In the genomic region with DNA sequence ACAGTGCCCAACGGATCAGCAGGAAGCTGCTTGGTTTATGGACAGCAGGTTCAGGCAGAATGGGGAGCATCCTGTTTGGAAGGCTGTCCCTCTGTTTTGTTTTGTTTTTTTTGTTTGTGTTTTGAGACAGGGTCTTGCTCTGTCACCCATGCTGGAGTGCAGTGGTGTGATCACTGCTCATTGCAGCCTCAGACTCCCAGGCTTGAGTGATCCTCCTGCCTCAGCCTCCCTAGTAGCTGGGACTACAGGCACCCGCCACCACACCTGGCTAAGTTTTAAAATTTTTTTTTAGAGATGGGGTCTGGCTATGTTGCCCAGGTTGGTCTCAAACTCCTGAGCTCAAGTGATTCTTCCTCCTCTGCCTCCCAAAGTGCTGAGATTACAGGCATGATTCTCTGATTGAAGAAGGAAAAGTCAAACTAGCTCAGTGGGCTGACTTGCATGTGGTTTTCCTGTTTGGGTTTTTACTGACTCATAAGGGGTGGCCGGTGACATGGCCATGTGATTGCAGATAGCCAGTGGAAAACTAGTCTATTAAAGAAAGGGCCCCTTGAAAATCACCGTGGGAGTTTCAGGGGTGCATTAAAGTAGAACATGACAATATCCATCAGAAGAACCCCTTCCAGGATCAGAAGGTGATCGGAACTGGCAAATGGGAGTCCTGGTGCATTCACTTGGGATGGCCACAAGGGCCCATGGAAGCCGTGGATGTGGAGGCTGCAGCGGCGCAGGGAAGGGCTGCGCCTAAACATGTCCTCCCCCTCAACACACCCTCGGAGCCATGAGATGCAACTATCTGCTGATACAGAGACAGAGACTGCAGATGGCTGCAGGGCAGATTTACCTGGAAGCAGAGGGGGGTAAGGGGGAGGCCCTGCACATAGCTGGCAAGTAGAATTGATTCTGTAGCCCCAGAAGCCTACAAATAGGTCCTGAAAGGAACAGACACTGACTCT, we compare ENCODE assay signal across 12 cellular contexts. TPM values are rescaled to one million over a fixed set of nuclear protein-coding genes. Genes with fewer than 3 reads are reported as not detected.
DNase-seq lines count a peak whose midpoint lies in the region; ATAC-seq lines count a peak whose summit lies in the region.
"Had no signal": no experiment of that assay in that cellular context is flagged by ENCODE, and none has a peak within 500 bp of the region (broad histone marks: within the 10 kb centered on the region; RNA-seq: fewer than 3 reads in every experiment).

No MANE protein-coding gene starts in this region.

- H3K4me3 ChIP-seq in MG63 = no peak overlapping the region
- H3K4me3 ChIP-seq: SK-N-MC, skin epidermis had no signal

- H3K4me1 Mint-ChIP-seq in activated CD4-positive, alpha-beta T cell treated with anti-CD3 and anti-CD28 coated beads for 36 hours = peaks cover 6% of the 10 kb centered on the region
- H3K4me1 Mint-ChIP-seq in central memory CD8-positive, alpha-beta T cell = peaks cover 18% of the 10 kb centered on the region
- H3K4me1 Mint-ChIP-seq in stimulated activated memory B cell treated with anti-CD40 and anti-IgM and Interleukin-4, amounts not matched to agents 10 μg/mL and 1 μg/mL and 100 μg/mL, for 72 hours = peaks cover 12% of the 10 kb centered on the region

- POLR2A ChIA-PET in activated CD4-positive, alpha-beta T cell treated with anti-CD3 and anti-CD28 coated beads for 36 hours (lab: Charles Lee) = no interaction called here

- no peak for DNase-seq in activated CD4-positive, alpha-beta T cell treated with anti-CD3 and anti-CD28 coated beads for 36 hours
- no peak for DNase-seq in activated CD4-positive, alpha-beta T cell treated with anti-CD3 and anti-CD28 coated beads for 4 hours
- DNase-seq in central memory CD8-positive, alpha-beta T cell (ENCODE audit: low spot score in 2 of 2) = no peak
- DNase-seq in MG63 (no peak), NCI-H1105 treated with DMSO at 0.1 percent for 48 hours (lab: John Stamatoyannopoulos, UW) (no peak)
- no peak for DNase-seq in effector CD4-positive, alpha-beta T cell
- DNase-seq: NCI-H187 had no signal

- no peaks in the 10 kb centered on the region for H3K36me3 Mint-ChIP-seq in activated CD4-positive, alpha-beta T cell treated with anti-CD3 and anti-CD28 coated beads for 36 hours (ENCODE audit: low read depth)
- H3K36me3 Mint-ChIP-seq in central memory CD8-positive, alpha-beta T cell (ENCODE audit: insufficient read depth) = peaks cover 2% of the 10 kb centered on the region
- no peaks in the 10 kb centered on the region for H3K36me3 Mint-ChIP-seq in stimulated activated memory B cell treated with anti-CD40 and anti-IgM and Interleukin-4, amounts not matched to agents 10 μg/mL and 1 μg/mL and 100 μg/mL, for 72 hours

- no peaks in the 10 kb centered on the region for H3K36me3 ChIP-seq in MG63

- ATAC-seq in activated CD4-positive, alpha-beta T cell treated with anti-CD3 and anti-CD28 coated beads for 36 hours = peak; percentile 47
- peak; percentile 67 for ATAC-seq in HG03378 (IDR thresholded peaks at IDR 0.05; ENCODE audit: unreplicated experiment)
- ATAC-seq in central memory CD8-positive, alpha-beta T cell (replicated peaks; ENCODE audit: extremely low read depth, poor library complexity, severe bottlenecking) = peak; percentile 81
- ATAC-seq in stimulated activated memory B cell treated with anti-CD40 and anti-IgM and Interleukin-4, amounts not matched to agents 10 μg/mL and 1 μg/mL and 100 μg/mL, for 72 hours = peak; percentile 83

- no peaks in the 10 kb centered on the region for H3K9me3 Mint-ChIP-seq in activated CD4-positive, alpha-beta T cell treated with anti-CD3 and anti-CD28 coated beads for 36 hours (ENCODE audit: low read depth)
- no peaks in the 10 kb centered on the region for H3K9me3 Mint-ChIP-seq in central memory CD8-positive, alpha-beta T cell
- H3K9me3 Mint-ChIP-seq in stimulated activated memory B cell treated with anti-CD40 and anti-IgM and Interleukin-4, amounts not matched to agents 10 μg/mL and 1 μg/mL and 100 μg/mL, for 72 hours = peaks cover 4% of the 10 kb centered on the region

- peaks cover 1% of the 10 kb centered on the region; the same call in 1 of the 2 replicates for H3K9me3 ChIP-seq in MG63

- H3K4me3 Mint-ChIP-seq in activated CD4-positive, alpha-beta T cell treated with anti-CD3 and anti-CD28 coated beads for 36 hours = no peak overlapping the region
- no peak overlapping the region for H3K4me3 Mint-ChIP-seq in central memory CD8-positive, alpha-beta T cell
- H3K4me3 Mint-ChIP-seq in stimulated activated memory B cell treated with anti-CD40 and anti-IgM and Interleukin-4, amounts not matched to agents 10 μg/mL and 1 μg/mL and 100 μg/mL, for 72 hours = no peak overlapping the region

- intact Hi-C loops in activated CD4-positive, alpha-beta T cell treated with anti-CD3 and anti-CD28 coated beads for 36 hours (cut with DNase I, micrococcal nuclease) = no loop called here

- peaks cover 28% of the 10 kb centered on the region for H3K27me3 Mint-ChIP-seq in activated CD4-positive, alpha-beta T cell treated with anti-CD3 and anti-CD28 coated beads for 36 hours
- peaks cover 13% of the 10 kb centered on the region for H3K27me3 Mint-ChIP-seq in central memory CD8-positive, alpha-beta T cell
- H3K27me3 Mint-ChIP-seq in stimulated activated memory B cell treated with anti-CD40 and anti-IgM and Interleukin-4, amounts not matched to agents 10 μg/mL and 1 μg/mL and 100 μg/mL, for 72 hours = peaks cover 50% of the 10 kb centered on the region

- H3K27me3 ChIP-seq in MG63 = peaks cover 57% of the 10 kb centered on the region

- CTCF ChIA-PET in activated CD4-positive, alpha-beta T cell treated with anti-CD3 and anti-CD28 coated beads for 36 hours (lab: Charles Lee) = interaction anchor here (0.6 kb wide), 1 partner anchor 27 kb away, joined by 3 read pairs; no protein-coding TSS in a partner anchor

- H3K27ac Mint-ChIP-seq in activated CD4-positive, alpha-beta T cell treated with anti-CD3 and anti-CD28 coated beads for 36 hours = no peak overlapping the region
- no peak overlapping the region for H3K27ac Mint-ChIP-seq in central memory CD8-positive, alpha-beta T cell (ENCODE audit: low read depth)
- no peak overlapping the region for H3K27ac Mint-ChIP-seq in stimulated activated memory B cell treated with anti-CD40 and anti-IgM and Interleukin-4, amounts not matched to agents 10 μg/mL and 1 μg/mL and 100 μg/mL, for 72 hours

RNA-seq across cellular contexts. Expression of gene AQP12B, which starts 26.5 kb away (rescaled TPM):
- total RNA-seq in activated CD4-positive, alpha-beta T cell treated with anti-CD3 and anti-CD28 coated beads for 36 hours = not detected
- not detected in 2 replicates for total RNA-seq in MG63 (2014; rRNA removed; shearing (Covaris generic); ENCODE audit: low replicate concordance)
- total RNA-seq: subcutaneous adipose tissue had no signal

RNA-seq across cellular contexts. Expression of gene GPR35, which starts 30.9 kb away (rescaled TPM):
- 1 to 10 TPM; 3.6 to 4.1 TPM for total RNA-seq in activated CD4-positive, alpha-beta T cell treated with anti-CD3 and anti-CD28 coated beads for 36 hours
- 0.35 and 2.2 TPM in 2 replicates for total RNA-seq in MG63 (2014; rRNA removed; shearing (Covaris generic); ENCODE audit: low replicate concordance)

RNA-seq across cellular contexts. Expression of gene AQP12A, which starts 35.5 kb away (rescaled TPM):
- total RNA-seq in activated CD4-positive, alpha-beta T cell treated with anti-CD3 and anti-CD28 coated beads for 36 hours = not detected
- total RNA-seq in MG63 (2014; rRNA removed; shearing (Covaris generic); ENCODE audit: low replicate concordance) = not detected in 2 replicates
- total RNA-seq: subcutaneous adipose tissue had no signal
